ENCODE assay signal across 11 cellular contexts in the genomic region with DNA sequence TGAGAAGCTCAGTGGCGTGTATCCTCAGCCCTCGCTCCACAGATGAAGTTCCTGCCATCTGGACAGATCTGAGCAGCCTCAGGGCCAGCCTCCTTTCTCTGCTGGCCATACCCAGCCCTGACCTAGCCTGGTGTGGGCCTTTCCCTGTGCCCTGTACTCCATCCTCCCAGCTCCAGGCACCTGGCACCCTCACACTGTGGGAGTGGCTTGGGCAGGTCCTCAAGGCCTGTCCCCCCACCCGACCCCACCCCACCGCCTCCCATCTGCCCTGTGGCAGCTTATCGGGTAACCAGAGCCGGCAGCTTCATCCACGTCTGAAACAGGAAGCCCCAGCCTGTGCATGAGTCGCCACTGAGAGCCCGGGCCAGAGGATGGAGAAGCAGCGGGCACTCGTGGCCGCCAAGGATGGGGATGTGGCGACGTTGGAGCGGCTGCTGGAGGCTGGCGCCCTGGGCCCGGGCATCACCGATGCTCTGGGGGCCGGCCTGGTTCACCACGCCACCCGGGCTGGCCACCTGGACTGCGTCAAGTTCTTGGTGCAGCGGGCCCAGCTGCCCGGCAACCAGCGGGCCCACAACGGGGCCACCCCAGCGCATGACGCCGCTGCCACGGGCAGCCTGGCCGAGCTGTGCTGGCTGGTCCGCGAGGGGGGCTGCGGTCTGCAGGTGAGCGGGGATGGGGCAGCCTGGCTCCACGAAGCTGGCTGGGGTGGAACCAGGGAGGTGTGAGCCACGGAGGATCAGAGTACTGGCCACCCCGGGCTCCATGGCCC. TPM values are rescaled to one million over a fixed set of nuclear protein-coding genes. Genes with fewer than 3 reads are reported as not detected.
DNase-seq lines count a peak whose midpoint lies in the region; ATAC-seq, FAIRE-seq and TF ChIP-seq lines count a peak whose summit lies in the region.
"Had no signal": no experiment of that assay in that cellular context is flagged by ENCODE, and none has a peak within 500 bp of the region (broad histone marks: within the 10 kb centered on the region; RNA-seq: fewer than 3 reads in every experiment).

A gene with protein sequence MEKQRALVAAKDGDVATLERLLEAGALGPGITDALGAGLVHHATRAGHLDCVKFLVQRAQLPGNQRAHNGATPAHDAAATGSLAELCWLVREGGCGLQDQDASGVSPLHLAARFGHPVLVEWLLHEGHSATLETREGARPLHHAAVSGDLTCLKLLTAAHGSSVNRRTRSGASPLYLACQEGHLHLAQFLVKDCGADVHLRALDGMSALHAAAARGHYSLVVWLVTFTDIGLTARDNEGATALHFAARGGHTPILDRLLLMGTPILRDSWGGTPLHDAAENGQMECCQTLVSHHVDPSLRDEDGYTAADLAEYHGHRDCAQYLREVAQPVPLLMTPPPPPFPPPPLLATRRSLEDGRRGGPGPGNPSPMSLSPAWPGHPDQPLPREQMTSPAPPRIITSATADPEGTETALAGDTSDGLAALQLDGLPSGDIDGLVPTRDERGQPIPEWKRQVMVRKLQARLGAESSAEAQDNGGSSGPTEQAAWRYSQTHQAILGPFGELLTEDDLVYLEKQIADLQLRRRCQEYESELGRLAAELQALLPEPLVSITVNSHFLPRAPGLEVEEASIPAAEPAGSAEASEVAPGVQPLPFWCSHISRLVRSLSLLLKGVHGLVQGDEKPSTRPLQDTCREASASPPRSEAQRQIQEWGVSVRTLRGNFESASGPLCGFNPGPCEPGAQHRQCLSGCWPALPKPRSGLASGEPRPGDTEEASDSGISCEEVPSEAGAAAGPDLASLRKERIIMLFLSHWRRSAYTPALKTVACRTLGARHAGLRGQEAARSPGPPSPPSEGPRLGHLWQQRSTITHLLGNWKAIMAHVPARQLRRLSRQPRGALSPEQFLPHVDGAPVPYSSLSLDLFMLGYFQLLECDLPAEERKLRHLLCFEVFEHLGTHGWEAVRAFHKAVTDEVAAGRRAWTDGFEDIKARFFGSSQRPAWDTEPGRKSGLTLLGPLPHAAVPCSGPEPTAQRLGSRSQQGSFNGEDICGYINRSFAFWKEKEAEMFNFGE (plus strand): TSS at position 292 of the 772 bp plus-strand sequence. CDS start 80 bp downstream, at position 372.

- H3K4me3 Mint-ChIP-seq in endodermal cell: no peak within 1 kb of the TSS
- no peak within 1 kb of the TSS for H3K4me3 Mint-ChIP-seq in type B pancreatic cell
- H3K4me3 Mint-ChIP-seq in CD8-positive, alpha-beta memory T cell: no peak within 1 kb of the TSS

- no peaks in the 10 kb centered on the region for H3K36me3 ChIP-seq in endodermal cell (ENCODE audit: control insufficient read depth, insufficient read depth, low read length)
- no peaks in the 10 kb centered on the region for H3K36me3 ChIP-seq in CD8-positive, alpha-beta memory T cell (ENCODE audit: insufficient read depth, low read length)
- H3K36me3 ChIP-seq: left ventricle myocardium inferior had no signal

- POLR2A ChIA-PET in CD8-positive, alpha-beta memory T cell (lab: Charles Lee): no interaction called here

- TF ChIP-seq CTCF in endodermal cell (conservative IDR thresholded peaks at IDR 0.05) (no peak), type B pancreatic cell (conservative IDR thresholded peaks at IDR 0.05) (no peak)

- peaks cover 4% of the 10 kb centered on the region for H3K4me1 Mint-ChIP-seq in endodermal cell
- peaks cover 7% of the 10 kb centered on the region for H3K4me1 Mint-ChIP-seq in type B pancreatic cell (ENCODE audit: unreplicated experiment)
- no peaks in the 10 kb centered on the region for H3K4me1 Mint-ChIP-seq in CD8-positive, alpha-beta memory T cell

- no peak within 1 kb of the TSS for H3K4me3 ChIP-seq in endodermal cell (ENCODE audit: low read length)
- H3K4me3 ChIP-seq in CD8-positive, alpha-beta memory T cell (ENCODE audit: low read length): no peak within 1 kb of the TSS
- H3K4me3 ChIP-seq: left ventricle myocardium inferior had no signal

- CTCF ChIA-PET in CD8-positive, alpha-beta memory T cell (lab: Charles Lee): no interaction called here

- no peaks in the 10 kb centered on the region for H3K27me3 Mint-ChIP-seq in endodermal cell (ENCODE audit: insufficient read depth)
- no peaks in the 10 kb centered on the region for H3K27me3 Mint-ChIP-seq in type B pancreatic cell
- no peaks in the 10 kb centered on the region for H3K27me3 Mint-ChIP-seq in CD8-positive, alpha-beta memory T cell

- peak within 1 kb of the TSS; percentile 29 for H3K27ac ChIP-seq in endodermal cell (ENCODE audit: low read depth, low read length)
- no peak within 1 kb of the TSS for H3K27ac ChIP-seq in CD8-positive, alpha-beta memory T cell (ENCODE audit: low read depth, low read length)

- WGBS in endodermal cell (ENCODE audit: insufficient coverage in 1 of 2, insufficient read length in 1 of 2), 2 experiments: 90 to 94% methylated on average over 16 to 37 of the region's 38 CpGs

- H3K36me3 Mint-ChIP-seq in endodermal cell (ENCODE audit: low read depth) (no peaks in the 10 kb centered on the region), type B pancreatic cell (no peaks in the 10 kb centered on the region)
- peaks cover 0 to 4% (median 0%) of the 10 kb centered on the region in 3 donors for H3K36me3 Mint-ChIP-seq in CD8-positive, alpha-beta memory T cell

- no peak within 1 kb of the TSS for H3K27ac Mint-ChIP-seq in endodermal cell
- H3K27ac Mint-ChIP-seq in type B pancreatic cell: peak within 1 kb of the TSS; percentile 41
- H3K27ac Mint-ChIP-seq in CD8-positive, alpha-beta memory T cell: no peak within 1 kb of the TSS

- H3K27me3 ChIP-seq in endodermal cell (ENCODE audit: control insufficient read depth, insufficient read depth, low read length, poor library complexity, severe bottlenecking): no peaks in the 10 kb centered on the region
- no peaks in the 10 kb centered on the region for H3K27me3 ChIP-seq in CD8-positive, alpha-beta memory T cell (ENCODE audit: insufficient read depth, low read length, poor library complexity, severe bottlenecking)

- no peaks in the 10 kb centered on the region for H3K4me1 ChIP-seq in endodermal cell (ENCODE audit: control insufficient read depth, insufficient read depth, low read length)
- no peaks in the 10 kb centered on the region for H3K4me1 ChIP-seq in CD8-positive, alpha-beta memory T cell (ENCODE audit: insufficient read depth, low read length)

- H3K9me3 Mint-ChIP-seq in endodermal cell (no peaks in the 10 kb centered on the region), type B pancreatic cell (no peaks in the 10 kb centered on the region)
- no peaks in the 10 kb centered on the region for H3K9me3 Mint-ChIP-seq in CD8-positive, alpha-beta memory T cell

- no peaks in the 10 kb centered on the region for H3K9me3 ChIP-seq in endodermal cell (ENCODE audit: control insufficient read depth, low read length)
- H3K9me3 ChIP-seq in CD8-positive, alpha-beta memory T cell (ENCODE audit: low read length): no peaks in the 10 kb centered on the region
- H3K9me3 ChIP-seq: left ventricle myocardium inferior had no signal

- FAIRE-seq in HTR-8/SVneo (lab: Jason Lieb, UNC): no peak

- ATAC-seq in HG03565 (IDR thresholded peaks at IDR 0.05; ENCODE audit: unreplicated experiment): no peak
- ATAC-seq: esophagus mucosa had no signal

- H3K9ac ChIP-seq in endodermal cell (ENCODE audit: extremely low read depth, low read length, poor library complexity, severe bottlenecking): no peak within 1 kb of the TSS

- peak; percentile 49 for DNase-seq in activated effector memory CD4-positive, alpha-beta T cell treated with anti-CD3 and anti-CD28 coated beads, Interleukin-2, amount 50 U/mL, for 16 hours
- no peak for DNase-seq in activated effector memory CD4-positive, alpha-beta T cell treated with Interleukin-2 at 50 U/mL for 16 hours
- peak; percentile 18 for DNase-seq in NCI-H82 treated with DMSO at 0.1 percent for 48 hours (lab: John Stamatoyannopoulos, UW; ENCODE audit: unreplicated experiment)
- DNase-seq in endodermal cell: peak; percentile 54
- DNase-seq in type B pancreatic cell (ENCODE audit: extremely low spot score, unreplicated experiment): peak; percentile 65
- no peak for DNase-seq in HTR-8/SVneo (ENCODE audit: insufficient read length, low spot score)
- no peak for DNase-seq in CD8-positive, alpha-beta memory T cell
- DNase-seq: amygdala, left ventricle myocardium inferior had no signal

RNA-seq across cellular contexts. Expression of the gene that starts here (rescaled TPM):
- total RNA-seq in endodermal cell (under 1 TPM; 0.15 to 0.86 TPM), type B pancreatic cell (ENCODE audit: low replicate concordance) (0.12 and 0.24 TPM in 2 replicates)
- 0.32 TPM for polyA plus RNA-seq in endodermal cell (2013, experiment 1 of 2)
- polyA plus RNA-seq in endodermal cell (2013, experiment 2 of 2): 0.25 TPM
- not detected for total RNA-seq in CD8-positive, alpha-beta memory T cell
- polyA plus RNA-seq in CD8-positive, alpha-beta memory T cell: not detected
- total RNA-seq: left ventricle myocardium inferior had no signal

Comparison
In these comparisons a context has a peak if more than half of its experiments do, and no peak if none do; other contexts are left out.
1. DNase-seq: peak in activated effector memory CD4-positive, alpha-beta T cell treated with anti-CD3 and anti-CD28 coated beads, Interleukin-2, amount 50 U/mL, for 16 hours (single experiment) and NCI-H82 treated with DMSO at 0.1 percent for 48 hours (single experiment); none in activated effector memory CD4-positive, alpha-beta T cell treated with Interleukin-2 at 50 U/mL for 16 hours (single experiment), HTR-8/SVneo (single experiment) and CD8-positive, alpha-beta memory T cell (0 of 5).
2. Peak in DNase-seq and H3K27ac ChIP-seq in endodermal cell; RNA of the gene not detected or under 1 TPM.
3. Peak in DNase-seq in type B pancreatic cell; RNA of the gene not detected or under 1 TPM.